Comparison of ENCODE assay signal across 8 cellular contexts in genomic region chr9:25678147-25678666, GRCh38. TPM values are rescaled to one million over a fixed set of nuclear protein-coding genes. Genes with fewer than 3 reads are reported as not detected.
A peak's percentile ranks its signal among the peaks of the same experiment; 100 is the strongest.
DNase-seq lines count a peak whose midpoint lies in the region; TF ChIP-seq lines count a peak whose summit lies in the region.

TUSC1 (minus strand) TSS chr9:25678444; CDS start chr9:25678312, 132 bp downstream.

- TF ChIP-seq CTCF in Calu3 (IDR thresholded peaks at IDR 0.05; ENCODE audit: unreplicated experiment) = no peak
- no peak for TF ChIP-seq CTCF in H9 (conservative IDR thresholded peaks at IDR 0.05)
- no peak for TF ChIP-seq CTCF in nephron progenitor cell (IDR thresholded peaks at IDR 0.05)

- CTCF ChIA-PET in Calu3 (lab: Charles Lee) = interaction anchor here (1.8 kb wide), 1 partner anchor 38 kb away, joined by 5 read pairs; no protein-coding TSS in a partner anchor

- no peak within 1 kb of the TSS for H3K56ac ChIP-seq in H9 (ENCODE audit: insufficient read length, low read depth, low read length)

- H3K79me2 ChIP-seq in H9 (ENCODE audit: insufficient read depth, low read length) = no peaks in the 10 kb centered on the region

- H3K4me1 ChIP-seq in H9 (ENCODE audit: insufficient read depth, low read length) = no peaks in the 10 kb centered on the region; the same call in 1 of the 2 replicates
- no peaks in the 10 kb centered on the region for H3K4me1 ChIP-seq in effector memory CD4-positive, alpha-beta T cell (ENCODE audit: control insufficient read depth, insufficient read depth, low read length, poor library complexity, severe bottlenecking)

- no peak within 1 kb of the TSS for H4K5ac ChIP-seq in H9 (ENCODE audit: insufficient read length, low read depth, low read length)

- peak; percentile 78 for DNase-seq in Calu3
- peak; percentile 50 for DNase-seq in H9
- peak; percentile 13 for DNase-seq in NCI-H2107 treated with DMSO at 0.1 percent for 48 hours (lab: John Stamatoyannopoulos, UW; ENCODE audit: unreplicated experiment)
- peak; percentile 11 for DNase-seq in activated naive CD8-positive, alpha-beta T cell treated with anti-CD3 and anti-CD28 coated beads for 36 hours
- DNase-seq in germinal center (ENCODE audit: low spot score) = peak; percentile 37
- DNase-seq in nephron progenitor cell = peak; percentile 4
- DNase-seq in Kasumi-1 (lab: John Stamatoyannopoulos, UW) = no peak
- no peak for DNase-seq in effector memory CD4-positive, alpha-beta T cell

- no peaks in the 10 kb centered on the region for H3K27me3 Mint-ChIP-seq in Calu3 (ENCODE audit: unreplicated experiment)
- no peaks in the 10 kb centered on the region for H3K27me3 Mint-ChIP-seq in H9 (ENCODE audit: low read depth)
- H3K27me3 Mint-ChIP-seq in activated naive CD8-positive, alpha-beta T cell treated with anti-CD3 and anti-CD28 coated beads for 36 hours = peaks cover 35% of the 10 kb centered on the region
- H3K27me3 Mint-ChIP-seq in nephron progenitor cell (ENCODE audit: low read depth, poor library complexity) = no peaks in the 10 kb centered on the region

- H3K9me3 ChIP-seq in H9 (ENCODE audit: control insufficient read depth, low read depth, low read length) = no peaks in the 10 kb centered on the region
- H3K9me3 ChIP-seq in effector memory CD4-positive, alpha-beta T cell (ENCODE audit: control insufficient read depth, low read length) = no peaks in the 10 kb centered on the region

- no peaks in the 10 kb centered on the region for H3K9me3 Mint-ChIP-seq in Calu3 (ENCODE audit: low read depth, unreplicated experiment)
- peaks cover 0 to 8% of the 10 kb centered on the region in 2 experiments; a peak in 4 of 5 replicates for H3K9me3 Mint-ChIP-seq in H9
- H3K9me3 Mint-ChIP-seq in activated naive CD8-positive, alpha-beta T cell treated with anti-CD3 and anti-CD28 coated beads for 36 hours = peaks cover 2% of the 10 kb centered on the region
- peaks cover 11% of the 10 kb centered on the region for H3K9me3 Mint-ChIP-seq in nephron progenitor cell

- no peak within 1 kb of the TSS for H3T11ph ChIP-seq in H9 (ENCODE audit: low read length)

- intact Hi-C loops in Calu3 (cut with micrococcal nuclease; ENCODE audit: unreplicated experiment) = loop anchor here (5.0 kb wide), 1 partner anchor 71 kb away; no protein-coding TSS in a partner anchor

- H4K91ac ChIP-seq in H9 (ENCODE audit: insufficient read length, low read depth, low read length) = peak within 1 kb of the TSS; percentile 89

- H2BK5ac ChIP-seq in H9 (ENCODE audit: insufficient read length, low read length) = no peak within 1 kb of the TSS

- H3K27ac ChIP-seq in H9 (ENCODE audit: insufficient read length, low read depth, low read length) = no peak within 1 kb of the TSS
- H3K27ac ChIP-seq in effector memory CD4-positive, alpha-beta T cell (ENCODE audit: insufficient read depth, low read length, poor library complexity, severe bottlenecking) = no peak within 1 kb of the TSS

- H2BK120ac ChIP-seq in H9 (ENCODE audit: low read depth, low read length, poor library complexity, severe bottlenecking) = no peak within 1 kb of the TSS

- no peak within 1 kb of the TSS for H2AK5ac ChIP-seq in H9 (ENCODE audit: insufficient read length, low read length)

- no peaks in the 10 kb centered on the region for H4K20me1 ChIP-seq in H9 (ENCODE audit: control insufficient read depth, insufficient read depth, insufficient read length)

- no peak within 1 kb of the TSS for H3K4me3 ChIP-seq in effector memory CD4-positive, alpha-beta T cell (ENCODE audit: insufficient read depth, low read depth, low read length, poor library complexity, severe bottlenecking)

- BruUV-seq in Calu3 (replicated peaks; lab: Mats Ljungman, UMichigan) = no TSS peak

- peak within 1 kb of the TSS; percentile 45 for H2BK12ac ChIP-seq in H9 (ENCODE audit: insufficient read length, low read depth, low read length)

- H2AFZ ChIP-seq in H9 (ENCODE audit: low read length) = no peak within 1 kb of the TSS

- H3K4ac ChIP-seq in H9 (ENCODE audit: low read depth, low read length) = no peak within 1 kb of the TSS; the same call in 1 of the 2 replicates

- no CpG with 5 or more reads among the region's 57 CpGs for WGBS in H9 (ENCODE audit: extremely low coverage, insufficient read length, low lambda C conversion rate)

- H3K36me3 ChIP-seq in effector memory CD4-positive, alpha-beta T cell (ENCODE audit: control insufficient read depth, insufficient read depth, low read length) = no peaks in the 10 kb centered on the region

- no peaks in the 10 kb centered on the region for H3K79me1 ChIP-seq in H9 (ENCODE audit: insufficient read depth, low read depth, low read length, poor library complexity, severe bottlenecking)

- H3K23ac ChIP-seq in H9 (ENCODE audit: insufficient read length, low read depth, low read length) = no peak within 1 kb of the TSS

- H2BK15ac ChIP-seq in H9 (ENCODE audit: low read depth, low read length) = no peak within 1 kb of the TSS; the same call in 1 of the 2 replicates

- H3K4me1 Mint-ChIP-seq in Calu3 (ENCODE audit: low read depth, unreplicated experiment) (no peaks in the 10 kb centered on the region), H9 (peaks cover 11 to 12% of the 10 kb centered on the region in 2 experiments), nephron progenitor cell (no peaks in the 10 kb centered on the region)
- H3K4me1 Mint-ChIP-seq in activated naive CD8-positive, alpha-beta T cell treated with anti-CD3 and anti-CD28 coated beads for 36 hours = no peaks in the 10 kb centered on the region

- peak within 1 kb of the TSS; percentile 23 for H3K9ac ChIP-seq in H9 (ENCODE audit: extremely low read depth, insufficient read length, low read length)

- no peak within 1 kb of the TSS for H2BK20ac ChIP-seq in H9 (ENCODE audit: low read depth, low read length, poor library complexity, severe bottlenecking)

- no peak within 1 kb of the TSS for H3K18ac ChIP-seq in H9 (ENCODE audit: insufficient read length, low read depth, low read length)

- no peaks in the 10 kb centered on the region for H3K27me3 ChIP-seq in H9 (ENCODE audit: insufficient read depth, low read length)
- H3K27me3 ChIP-seq in effector memory CD4-positive, alpha-beta T cell (replicated peaks; ENCODE audit: control insufficient read depth, insufficient read depth, low read length, poor library complexity, severe bottlenecking) = peaks cover 6% of the 10 kb centered on the region

- peak within 1 kb of the TSS; percentile 44 for H3K4me2 ChIP-seq in H9 (ENCODE audit: insufficient read depth, insufficient read length, low read length)

- H3K36me3 Mint-ChIP-seq in Calu3 (ENCODE audit: insufficient read depth, unreplicated experiment) = peaks cover 7% of the 10 kb centered on the region
- peaks cover under 1 to 4% (median 3%) of the 10 kb centered on the region in 3 experiments; a peak in 3 of 7 replicates for H3K36me3 Mint-ChIP-seq in H9 (ENCODE audit: insufficient read depth in 1 of 3, low read depth in 3 of 3)
- no peaks in the 10 kb centered on the region for H3K36me3 Mint-ChIP-seq in activated naive CD8-positive, alpha-beta T cell treated with anti-CD3 and anti-CD28 coated beads for 36 hours
- H3K36me3 Mint-ChIP-seq in nephron progenitor cell (ENCODE audit: low read depth) = no peaks in the 10 kb centered on the region

- peak within 1 kb of the TSS; percentile 47; the same call in 1 of the 2 replicates for H3K14ac ChIP-seq in H9 (ENCODE audit: insufficient read depth, low read length)

- H3K4me3 Mint-ChIP-seq in Calu3 (ENCODE audit: low read depth, unreplicated experiment) = peak within 1 kb of the TSS; percentile 61
- H3K4me3 Mint-ChIP-seq in H9 = peak within 1 kb of the TSS in 1 of 2 experiments; percentile 63; a peak in 2 of 5 replicates
- H3K4me3 Mint-ChIP-seq in activated naive CD8-positive, alpha-beta T cell treated with anti-CD3 and anti-CD28 coated beads for 36 hours = no peak within 1 kb of the TSS
- H3K4me3 Mint-ChIP-seq in nephron progenitor cell = no peak within 1 kb of the TSS

- H4K8ac ChIP-seq in H9 (replicated peaks; ENCODE audit: insufficient read length, low read depth, low read length) = no peak within 1 kb of the TSS

- H3K27ac Mint-ChIP-seq in Calu3 (ENCODE audit: unreplicated experiment) (no peak within 1 kb of the TSS), H9 (no peak within 1 kb of the TSS; a peak in 1 of 7 replicates), nephron progenitor cell (no peak within 1 kb of the TSS)
- no peak within 1 kb of the TSS for H3K27ac Mint-ChIP-seq in activated naive CD8-positive, alpha-beta T cell treated with anti-CD3 and anti-CD28 coated beads for 36 hours

- no peaks in the 10 kb centered on the region for H3K23me2 ChIP-seq in H9 (ENCODE audit: insufficient read length, low read depth, low read length, poor library complexity, severe bottlenecking)

RNA-seq across cellular contexts. Expression of gene TUSC1, which starts in this region (rescaled TPM):
- total RNA-seq in Calu3 (2022) (5.1 and 6.8 TPM in 2 replicates), H9 (2021) (not detected in 2 replicates)
- under 1 TPM; 0.10 to 0.14 TPM for total RNA-seq in activated naive CD8-positive, alpha-beta T cell treated with anti-CD3 and anti-CD28 coated beads for 36 hours

Comparison
In these comparisons a context has a peak if more than half of its experiments do, and no peak if none do; other contexts are left out.
1. Peak in DNase-seq, H3K9ac ChIP-seq and H3K4me2 ChIP-seq in H9; RNA of the gene not detected or under 1 TPM.
2. Peak in DNase-seq in activated naive CD8-positive, alpha-beta T cell treated with anti-CD3 and anti-CD28 coated beads for 36 hours; RNA of the gene not detected or under 1 TPM.
3. DNase-seq: peak in Calu3 (single experiment), NCI-H2107 treated with DMSO at 0.1 percent for 48 hours (single experiment), germinal center (single experiment) and nephron progenitor cell (single experiment); none in Kasumi-1 (0 of 2) and effector memory CD4-positive, alpha-beta T cell (0 of 3).